ENCODE assay signal across 7 cellular contexts in the genomic region with DNA sequence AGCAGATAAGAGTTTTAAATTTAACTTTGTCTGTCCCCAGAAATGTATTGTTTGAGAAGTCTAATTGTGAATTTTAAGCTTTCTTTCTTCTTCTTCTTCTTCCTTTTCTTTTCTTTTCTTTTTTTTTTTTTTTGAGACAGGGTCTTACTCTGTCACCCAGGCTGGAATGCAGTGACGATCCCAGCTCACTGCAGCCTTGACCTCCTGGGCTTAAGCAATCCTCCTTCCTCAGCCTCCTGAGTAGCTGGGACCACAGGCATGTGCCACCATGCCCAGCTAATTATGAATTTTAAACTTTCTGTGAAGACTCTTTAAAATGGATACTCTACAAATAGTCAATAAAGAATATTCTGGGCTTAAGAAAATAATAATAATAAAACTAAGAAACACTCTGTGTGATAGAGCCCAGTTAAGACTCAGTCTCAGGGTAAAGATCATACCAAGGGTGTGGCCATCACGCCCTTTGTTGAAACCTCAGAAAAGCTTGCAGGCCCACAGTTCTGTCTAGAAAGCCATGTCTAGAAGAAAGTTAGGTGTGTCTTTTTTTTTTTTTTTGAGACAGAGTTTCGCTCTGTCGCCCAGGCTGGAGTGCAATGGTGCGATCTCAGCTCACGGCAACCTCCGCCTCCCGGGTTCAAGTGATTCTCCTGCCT.
DNase-seq lines count a peak whose midpoint lies in the region; ATAC-seq, FAIRE-seq and TF ChIP-seq lines count a peak whose summit lies in the region.
"Not testable (repeated sequence)": the region's sequence is repeated elsewhere in the genome, so short reads cannot be mapped to it uniquely, and the experiment has no call there.

No MANE protein-coding gene starts in this region.

- not testable (repeated sequence) for TF ChIP-seq CTCF in A549 (IDR thresholded peaks at IDR 0.05); brain (conservative IDR thresholded peaks at IDR 0.05); hepatocyte (IDR thresholded peaks at IDR 0.05; ENCODE audit: poor library complexity); mesothelial cell of epicardium (IDR thresholded peaks at IDR 0.05; ENCODE audit: unreplicated experiment); osteoblast (IDR thresholded peaks at IDR 0.05; ENCODE audit: extremely low read depth, low read depth, low read length); thyroid gland (IDR thresholded peaks at IDR 0.05)

- not testable (repeated sequence) for H2AFZ ChIP-seq in hepatocyte; osteoblast (ENCODE audit: low read length)

- not testable (repeated sequence) for H3K9me2 ChIP-seq in hepatocyte (replicated peaks; ENCODE audit: insufficient read depth)

- peaks cover 62% of the 10 kb centered on the region for H3K4me1 Mint-ChIP-seq in brain
- H3K4me1 Mint-ChIP-seq in mesothelial cell of epicardium: peaks cover 39% of the 10 kb centered on the region

- H3K36me3 ChIP-seq in HUES6 (ENCODE audit: control insufficient read depth, insufficient read depth, low read length); hepatocyte (replicated peaks; ENCODE audit: insufficient read depth, low read depth); osteoblast (ENCODE audit: insufficient read depth, low read length); thyroid gland: not testable (repeated sequence)

- H3K27me3 Mint-ChIP-seq in brain; mesothelial cell of epicardium (ENCODE audit: low read depth): not testable (repeated sequence)

- H4K20me1 ChIP-seq in hepatocyte (ENCODE audit: insufficient read depth, poor library complexity, severe bottlenecking); osteoblast (ENCODE audit: insufficient read depth, low read length): not testable (repeated sequence)

- not testable (repeated sequence) for H3K4me3 ChIP-seq in A549; HUES6 (ENCODE audit: low read depth, low read length); hepatocyte; osteoblast (ENCODE audit: insufficient read depth, low read length); thyroid gland (replicated peaks in 1 of 3)

- TF ChIP-seq RAD21 in A549 (conservative IDR thresholded peaks at IDR 0.05 in 1 of 2, IDR thresholded peaks at IDR 0.05 in 1 of 2): not testable (repeated sequence)

- not testable (repeated sequence) for DNase-seq in A549 (ENCODE audit: low read depth in 1 of 2, low spot score in 1 of 2); hepatocyte (ENCODE audit: low spot score); mesothelial cell of epicardium (ENCODE audit: low spot score in 2 of 2, unreplicated experiment in 2 of 2); thyroid gland
- DNase-seq in osteoblast (ENCODE audit: insufficient read length, low spot score, missing footprints): peak; percentile 65

- not testable (repeated sequence) for H3K36me3 Mint-ChIP-seq in brain, mesothelial cell of epicardium

- H3K79me2 ChIP-seq in hepatocyte; osteoblast (ENCODE audit: insufficient read depth, low read length): not testable (repeated sequence)

- peak overlapping the region; percentile 9; the same call in 1 of the 3 replicates for H3K4me2 ChIP-seq in A549
- not testable (repeated sequence) for H3K4me2 ChIP-seq in hepatocyte; osteoblast (ENCODE audit: insufficient read depth, low read length)

- not testable (repeated sequence) for ATAC-seq in A549

- peak overlapping the region; percentile 58 for H3K9ac ChIP-seq in HUES6 (ENCODE audit: low read length)

- H3K27me3 ChIP-seq in HUES6 (ENCODE audit: control insufficient read depth, insufficient read depth, low read length) (peaks cover 26% of the 10 kb centered on the region), osteoblast (ENCODE audit: insufficient read depth, low read length) (peaks cover 11% of the 10 kb centered on the region)
- not testable (repeated sequence) for H3K27me3 ChIP-seq in hepatocyte, thyroid gland

- H3K27ac ChIP-seq in A549 (peak overlapping the region; percentile 33 to 70; a peak in 3 of 6 replicates), hepatocyte (peak overlapping the region; percentile 80), thyroid gland (peak overlapping the region; percentile 50 to 87 (median 54))
- not testable (repeated sequence) for H3K27ac ChIP-seq in HUES6 (ENCODE audit: low read depth, low read length); osteoblast (ENCODE audit: low read depth, low read length)

- not testable (repeated sequence) for TF ChIP-seq POLR2A in A549 (IDR thresholded peaks at IDR 0.05; ENCODE audit: low read length); thyroid gland (IDR thresholded peaks at IDR 0.05)

- POLR2A ChIA-PET in A549 (lab: Yijun Ruan, JAX): interaction anchor here (0.7 to 1.0 kb wide), 2 partner anchors 17 to 171 kb away, joined by 3 to 4 read pairs; no protein-coding TSS in a partner anchor

- 88% methylated on average over 8 of the region's 8 CpGs for WGBS in A549 (ENCODE audit: missing lambda C conversion rate)
- 85% methylated on average over 8 of the region's 8 CpGs for WGBS in hepatocyte (ENCODE audit: low lambda C conversion rate, missing lambda C conversion rate)
- 80 to 81% methylated on average over 8 of the region's 8 CpGs for WGBS in thyroid gland, 2 donors

- CTCF ChIA-PET in A549 (lab: Yijun Ruan, JAX): interaction anchor here (0.7 to 1.4 kb wide), 3 partner anchors 41 to 305 kb away, joined by 3 to 4 read pairs (median 3); no protein-coding TSS in a partner anchor

- not testable (repeated sequence) for H3K9me3 ChIP-seq in A549; HUES6 (ENCODE audit: control insufficient read depth, insufficient read depth, low read depth, low read length); hepatocyte (ENCODE audit: low read depth); osteoblast (ENCODE audit: low read depth, low read length); thyroid gland

- not testable (repeated sequence) for FAIRE-seq in A549 (lab: Jason Lieb, UNC)

- peak overlapping the region; percentile 13 to 93 (median 56) for H3K27ac Mint-ChIP-seq in brain
- H3K27ac Mint-ChIP-seq in mesothelial cell of epicardium: peak overlapping the region; percentile 98

- peaks cover 18% of the 10 kb centered on the region for H3K4me1 ChIP-seq in A549
- H3K4me1 ChIP-seq in HUES6 (ENCODE audit: control insufficient read depth, insufficient read depth, low read length); osteoblast (ENCODE audit: insufficient read depth, low read length): not testable (repeated sequence)
- H3K4me1 ChIP-seq in hepatocyte (ENCODE audit: insufficient read depth): peaks cover 17% of the 10 kb centered on the region
- H3K4me1 ChIP-seq in thyroid gland: peaks cover 14 to 17% of the 10 kb centered on the region in 2 donors

- not testable (repeated sequence) for TF ChIP-seq EP300 in A549 (IDR thresholded peaks at IDR 0.05)

- not testable (repeated sequence) for H3K4me3 Mint-ChIP-seq in brain
- peak overlapping the region; percentile 54 for H3K4me3 Mint-ChIP-seq in mesothelial cell of epicardium

- intact Hi-C loops in thyroid gland (cut with DNase I): not testable (repeated sequence)

- peaks cover 0 to 22% (median 12%) of the 10 kb centered on the region in 5 experiments for H3K9me3 Mint-ChIP-seq in brain
- not testable (repeated sequence) for H3K9me3 Mint-ChIP-seq in mesothelial cell of epicardium
